Comparison of ENCODE assay signal across 11 cellular contexts in the genomic region with DNA sequence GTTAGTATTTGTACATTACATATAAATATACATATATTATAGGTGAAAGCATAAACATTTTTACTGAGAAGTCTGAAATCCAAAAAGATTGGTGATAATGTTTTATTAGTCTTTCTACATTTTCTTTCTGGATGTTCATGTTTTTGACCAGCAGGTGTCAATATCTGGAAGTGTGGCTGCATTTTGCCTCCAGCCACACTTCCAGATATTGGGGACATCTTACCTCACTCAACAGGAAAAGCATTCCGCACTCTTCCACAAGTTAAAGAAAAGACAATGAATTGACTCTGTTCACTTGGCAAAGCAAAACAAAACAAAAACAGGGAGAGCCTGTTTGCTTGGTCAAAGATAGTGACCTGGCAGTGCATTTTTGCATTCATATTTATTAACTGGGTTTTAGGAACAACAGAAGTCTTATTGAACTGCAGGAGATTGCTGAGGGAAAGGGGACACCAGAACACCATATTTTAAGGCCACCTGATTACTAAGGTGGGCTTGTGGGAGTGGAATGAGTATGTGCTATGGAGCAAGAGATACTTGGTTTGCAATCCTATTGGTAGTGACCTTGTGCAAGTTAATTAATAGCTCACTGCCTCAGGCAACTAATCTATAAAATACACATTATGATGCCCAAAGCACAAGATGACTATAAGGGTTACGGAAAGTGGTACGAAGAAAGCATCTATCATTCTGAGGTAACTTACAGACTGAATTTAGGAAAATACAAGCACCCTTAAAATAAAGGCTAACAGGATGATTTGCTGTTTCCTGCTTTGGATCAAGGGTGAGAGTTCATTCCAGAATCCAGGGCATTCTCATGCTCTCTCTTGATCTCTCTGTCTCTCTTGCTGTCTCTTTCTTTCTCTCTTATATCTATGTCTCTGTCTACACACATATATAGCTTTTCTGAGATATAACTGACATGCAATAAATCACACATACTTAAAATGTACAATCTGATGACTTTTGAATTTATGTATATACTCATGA.
DNase-seq lines count a peak whose midpoint lies in the region; TF ChIP-seq lines count a peak whose summit lies in the region.
"Had no signal": no experiment of that assay in that cellular context is flagged by ENCODE, and none has a peak within 500 bp of the region (broad histone marks: within the 10 kb centered on the region; RNA-seq: fewer than 3 reads in every experiment).

No MANE protein-coding gene starts in this region.

- intact Hi-C loops in tibial artery (cut with DNase I; ENCODE audit: low total_unique reads): no loop called here

- no peak overlapping the region for H3K4me3 ChIP-seq in foreskin fibroblast (ENCODE audit: low read depth in 1 of 2, low read length in 2 of 2)
- no peak overlapping the region for H3K4me3 ChIP-seq in tibial artery

- no peaks in the 10 kb centered on the region for H3K9me3 ChIP-seq in tibial artery

- no peaks in the 10 kb centered on the region for H3K36me3 ChIP-seq in tibial artery

- peak; percentile 17 for DNase-seq in SIG-M5 treated with dmso at 0.1 percent for 504 hours (lab: John Stamatoyannopoulos, UW; ENCODE audit: unreplicated experiment)
- no peak for DNase-seq in SIG-M5 (lab: John Stamatoyannopoulos, UW)
- peak; percentile 6 for DNase-seq in RPMI7951 (ENCODE audit: low read depth)
- DNase-seq in foreskin fibroblast: peak in 1 of 2 donors; percentile 23
- DNase-seq in tibial artery: no peak
- DNase-seq in SK-N-DZ (ENCODE audit: low spot score): no peak
- DNase-seq in stimulated activated CD4-positive, alpha-beta T cell treated with anti-CD3 and anti-CD28 coated beads, Interleukin-4, amount 100 ng/mL, for 24 hours: no peak
- DNase-seq in NCI-H1105 treated with DMSO at 0.1 percent for 48 hours (lab: John Stamatoyannopoulos, UW): no peak
- DNase-seq: CD4-positive, CD25-positive, alpha-beta regulatory T cell; nucleus accumbens; stimulated activated naive CD4-positive, alpha-beta T cell treated with Interleukin-2 at 50 U/mL for 16 hours had no signal

- peaks cover 0 to 3% (median 0%) of the 10 kb centered on the region in 4 donors for H3K4me1 ChIP-seq in tibial artery

- TF ChIP-seq CTCF in foreskin fibroblast (IDR thresholded peaks at IDR 0.05; ENCODE audit: low read depth, low read length): peak; percentile 20
- peak; percentile 17 to 31 for TF ChIP-seq CTCF in tibial artery (IDR thresholded peaks at IDR 0.05)

- no peaks in the 10 kb centered on the region for H3K27me3 ChIP-seq in tibial artery

- H3K27ac ChIP-seq in tibial artery: no peak overlapping the region

Comparison
In these comparisons a context has a peak if more than half of its experiments do, and no peak if none do; other contexts are left out.
1. DNase-seq: peak in SIG-M5 treated with dmso at 0.1 percent for 504 hours (single experiment) and RPMI7951 (single experiment); none in SIG-M5 (single experiment), tibial artery (0 of 2), SK-N-DZ (single experiment), stimulated activated CD4-positive, alpha-beta T cell treated with anti-CD3 and anti-CD28 coated beads, Interleukin-4, amount 100 ng/mL, for 24 hours (single experiment) and NCI-H1105 treated with DMSO at 0.1 percent for 48 hours (single experiment).